1 cellular context compared by ENCODE assay signal in genomic region chr3:49856181-49857005, GRCh38.
TF ChIP-seq lines count a peak whose summit lies in the region.

A gene with protein sequence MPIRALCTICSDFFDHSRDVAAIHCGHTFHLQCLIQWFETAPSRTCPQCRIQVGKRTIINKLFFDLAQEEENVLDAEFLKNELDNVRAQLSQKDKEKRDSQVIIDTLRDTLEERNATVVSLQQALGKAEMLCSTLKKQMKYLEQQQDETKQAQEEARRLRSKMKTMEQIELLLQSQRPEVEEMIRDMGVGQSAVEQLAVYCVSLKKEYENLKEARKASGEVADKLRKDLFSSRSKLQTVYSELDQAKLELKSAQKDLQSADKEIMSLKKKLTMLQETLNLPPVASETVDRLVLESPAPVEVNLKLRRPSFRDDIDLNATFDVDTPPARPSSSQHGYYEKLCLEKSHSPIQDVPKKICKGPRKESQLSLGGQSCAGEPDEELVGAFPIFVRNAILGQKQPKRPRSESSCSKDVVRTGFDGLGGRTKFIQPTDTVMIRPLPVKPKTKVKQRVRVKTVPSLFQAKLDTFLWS (minus strand): TSS chr3:49856564. CDS start chr3:49856453, 111 bp downstream.

TF ChIP-seq in HepG2, 621 proteins besides CTCF, POLR2A, EP300 and RAD21 (continued from another document and continues in another):
- peak; percentile 83; the same call in 1 of the 2 replicates for TF ChIP-seq IRF2 (CRISPR knock-in tag; IDR thresholded peaks at IDR 0.05)
- TF ChIP-seq FOSL2 (CRISPR knock-in tag; IDR thresholded peaks at IDR 0.05): no peak; the same call in 1 of the 2 replicates
- TF ChIP-seq NFIC (IDR thresholded peaks at IDR 0.05; ENCODE audit: low read length): 0 out of 2 replicates have a peak, but pooled peaks have one; percentile 18
- TF ChIP-seq, protein P1, sequence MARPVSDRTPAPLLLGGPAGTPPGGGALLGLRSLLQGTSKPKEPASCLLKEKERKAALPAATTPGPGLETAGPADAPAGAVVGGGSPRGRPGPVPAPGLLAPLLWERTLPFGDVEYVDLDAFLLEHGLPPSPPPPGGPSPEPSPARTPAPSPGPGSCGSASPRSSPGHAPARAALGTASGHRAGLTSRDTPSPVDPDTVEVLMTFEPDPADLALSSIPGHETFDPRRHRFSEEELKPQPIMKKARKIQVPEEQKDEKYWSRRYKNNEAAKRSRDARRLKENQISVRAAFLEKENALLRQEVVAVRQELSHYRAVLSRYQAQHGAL (CRISPR knock-in tag; IDR thresholded peaks at IDR 0.05; ENCODE audit: not compliant biosample characterization): peak; percentile 79
- no peak for TF ChIP-seq ZNF335 (CRISPR knock-in tag; IDR thresholded peaks at IDR 0.05)
- no peak for TF ChIP-seq BRD4 (CRISPR knock-in tag; IDR thresholded peaks at IDR 0.05)
- no peak for TF ChIP-seq ATRX (CRISPR knock-in tag; IDR thresholded peaks at IDR 0.05; ENCODE audit: borderline replicate concordance)
- no peak for TF ChIP-seq FOXC1 (CRISPR knock-in tag; IDR thresholded peaks at IDR 0.05; ENCODE audit: borderline replicate concordance)
- no peak for TF ChIP-seq ZSCAN22 (CRISPR knock-in tag; IDR thresholded peaks at IDR 0.05)
- 0 out of 2 replicates have a peak, but pooled peaks have one; percentile 26 for TF ChIP-seq ZNF263 (CRISPR knock-in tag; IDR thresholded peaks at IDR 0.05)
- TF ChIP-seq ASH2L (IDR thresholded peaks at IDR 0.05; ENCODE audit: insufficient read length, low read depth, low read length): peak; percentile 65
- no peak for TF ChIP-seq ADNP (CRISPR knock-in tag; IDR thresholded peaks at IDR 0.05)
- TF ChIP-seq ZZZ3 (CRISPR knock-in tag; IDR thresholded peaks at IDR 0.05; ENCODE audit: borderline replicate concordance): no peak; the same call in 1 of the 2 replicates
- no peak for TF ChIP-seq ZNF224 (CRISPR knock-in tag; IDR thresholded peaks at IDR 0.05)
- TF ChIP-seq GABPB1 (CRISPR knock-in tag; IDR thresholded peaks at IDR 0.05): peak; percentile 99
- no peak for TF ChIP-seq CENPX (CRISPR knock-in tag; IDR thresholded peaks at IDR 0.05)
- TF ChIP-seq HOXA5 (CRISPR knock-in tag; IDR thresholded peaks at IDR 0.05): no peak
- TF ChIP-seq, protein P2, sequence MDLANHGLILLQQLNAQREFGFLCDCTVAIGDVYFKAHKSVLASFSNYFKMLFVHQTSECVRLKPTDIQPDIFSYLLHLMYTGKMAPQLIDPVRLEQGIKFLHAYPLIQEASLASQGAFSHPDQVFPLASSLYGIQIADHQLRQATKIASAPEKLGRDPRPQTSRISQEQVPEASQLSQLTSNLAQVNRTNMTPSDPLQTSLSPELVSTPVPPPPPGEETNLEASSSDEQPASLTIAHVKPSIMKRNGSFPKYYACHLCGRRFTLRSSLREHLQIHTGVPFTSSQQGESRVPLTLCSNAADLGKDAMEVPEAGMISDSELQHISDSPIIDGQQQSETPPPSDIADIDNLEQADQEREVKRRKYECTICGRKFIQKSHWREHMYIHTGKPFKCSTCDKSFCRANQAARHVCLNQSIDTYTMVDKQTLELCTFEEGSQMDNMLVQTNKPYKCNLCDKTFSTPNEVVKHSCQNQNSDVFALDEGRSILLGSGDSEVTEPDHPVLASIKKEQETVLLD (CRISPR knock-in tag; IDR thresholded peaks at IDR 0.05; ENCODE audit: low read depth): no peak
- no peak for TF ChIP-seq SNAPC2 (CRISPR knock-in tag; IDR thresholded peaks at IDR 0.05)
- TF ChIP-seq ZFP41 (CRISPR knock-in tag; IDR thresholded peaks at IDR 0.05; ENCODE audit: borderline replicate concordance): no peak
- no peak for TF ChIP-seq SNAPC5 (CRISPR knock-in tag; IDR thresholded peaks at IDR 0.05; ENCODE audit: borderline replicate concordance)
- TF ChIP-seq, protein P3, sequence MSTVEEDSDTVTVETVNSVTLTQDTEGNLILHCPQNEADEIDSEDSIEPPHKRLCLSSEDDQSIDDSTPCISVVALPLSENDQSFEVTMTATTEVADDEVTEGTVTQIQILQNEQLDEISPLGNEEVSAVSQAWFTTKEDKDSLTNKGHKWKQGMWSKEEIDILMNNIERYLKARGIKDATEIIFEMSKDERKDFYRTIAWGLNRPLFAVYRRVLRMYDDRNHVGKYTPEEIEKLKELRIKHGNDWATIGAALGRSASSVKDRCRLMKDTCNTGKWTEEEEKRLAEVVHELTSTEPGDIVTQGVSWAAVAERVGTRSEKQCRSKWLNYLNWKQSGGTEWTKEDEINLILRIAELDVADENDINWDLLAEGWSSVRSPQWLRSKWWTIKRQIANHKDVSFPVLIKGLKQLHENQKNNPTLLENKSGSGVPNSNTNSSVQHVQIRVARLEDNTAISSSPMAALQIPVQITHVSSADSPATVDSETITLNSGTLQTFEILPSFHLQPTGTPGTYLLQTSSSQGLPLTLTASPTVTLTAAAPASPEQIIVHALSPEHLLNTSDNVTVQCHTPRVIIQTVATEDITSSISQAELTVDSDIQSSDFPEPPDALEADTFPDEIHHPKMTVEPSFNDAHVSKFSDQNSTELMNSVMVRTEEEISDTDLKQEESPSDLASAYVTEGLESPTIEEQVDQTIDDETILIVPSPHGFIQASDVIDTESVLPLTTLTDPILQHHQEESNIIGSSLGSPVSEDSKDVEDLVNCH (CRISPR knock-in tag; IDR thresholded peaks at IDR 0.05): no peak
- TF ChIP-seq ZNF607 (CRISPR knock-in tag; IDR thresholded peaks at IDR 0.05; ENCODE audit: borderline replicate concordance): peak; percentile 91
- TF ChIP-seq TIGD3 (CRISPR knock-in tag; IDR thresholded peaks at IDR 0.05; ENCODE audit: borderline replicate concordance): 0 out of 2 replicates have a peak, but pooled peaks have one; percentile 27
- no peak for TF ChIP-seq ZNF674 (CRISPR knock-in tag; IDR thresholded peaks at IDR 0.05; ENCODE audit: low read depth)
- TF ChIP-seq, protein P4, sequence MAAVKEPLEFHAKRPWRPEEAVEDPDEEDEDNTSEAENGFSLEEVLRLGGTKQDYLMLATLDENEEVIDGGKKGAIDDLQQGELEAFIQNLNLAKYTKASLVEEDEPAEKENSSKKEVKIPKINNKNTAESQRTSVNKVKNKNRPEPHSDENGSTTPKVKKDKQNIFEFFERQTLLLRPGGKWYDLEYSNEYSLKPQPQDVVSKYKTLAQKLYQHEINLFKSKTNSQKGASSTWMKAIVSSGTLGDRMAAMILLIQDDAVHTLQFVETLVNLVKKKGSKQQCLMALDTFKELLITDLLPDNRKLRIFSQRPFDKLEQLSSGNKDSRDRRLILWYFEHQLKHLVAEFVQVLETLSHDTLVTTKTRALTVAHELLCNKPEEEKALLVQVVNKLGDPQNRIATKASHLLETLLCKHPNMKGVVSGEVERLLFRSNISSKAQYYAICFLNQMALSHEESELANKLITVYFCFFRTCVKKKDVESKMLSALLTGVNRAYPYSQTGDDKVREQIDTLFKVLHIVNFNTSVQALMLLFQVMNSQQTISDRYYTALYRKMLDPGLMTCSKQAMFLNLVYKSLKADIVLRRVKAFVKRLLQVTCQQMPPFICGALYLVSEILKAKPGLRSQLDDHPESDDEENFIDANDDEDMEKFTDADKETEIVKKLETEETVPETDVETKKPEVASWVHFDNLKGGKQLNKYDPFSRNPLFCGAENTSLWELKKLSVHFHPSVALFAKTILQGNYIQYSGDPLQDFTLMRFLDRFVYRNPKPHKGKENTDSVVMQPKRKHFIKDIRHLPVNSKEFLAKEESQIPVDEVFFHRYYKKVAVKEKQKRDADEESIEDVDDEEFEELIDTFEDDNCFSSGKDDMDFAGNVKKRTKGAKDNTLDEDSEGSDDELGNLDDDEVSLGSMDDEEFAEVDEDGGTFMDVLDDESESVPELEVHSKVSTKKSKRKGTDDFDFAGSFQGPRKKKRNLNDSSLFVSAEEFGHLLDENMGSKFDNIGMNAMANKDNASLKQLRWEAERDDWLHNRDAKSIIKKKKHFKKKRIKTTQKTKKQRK (IDR thresholded peaks at IDR 0.05; ENCODE audit: low read length): no peak
- peak; percentile 84; the same call in 1 of the 2 replicates for TF ChIP-seq MAX (IDR thresholded peaks at IDR 0.05)
- TF ChIP-seq SIX4 (CRISPR knock-in tag; IDR thresholded peaks at IDR 0.05): no peak
- 0 out of 2 replicates have a peak, but pooled peaks have one; percentile 84 for TF ChIP-seq ZNF253 (CRISPR knock-in tag; IDR thresholded peaks at IDR 0.05; ENCODE audit: borderline replicate concordance)
- TF ChIP-seq TBX2 (CRISPR knock-in tag; IDR thresholded peaks at IDR 0.05; ENCODE audit: borderline replicate concordance): peak; percentile 56; the same call in 1 of the 2 replicates
- TF ChIP-seq PCBP1 (IDR thresholded peaks at IDR 0.05; ENCODE audit: borderline replicate concordance, low read depth, low read length): peak; percentile 84; the same call in 1 of the 2 replicates
- no peak for TF ChIP-seq ZSCAN25 (CRISPR knock-in tag; IDR thresholded peaks at IDR 0.05)
- TF ChIP-seq ZFP62 (CRISPR knock-in tag; IDR thresholded peaks at IDR 0.05): no peak
- TF ChIP-seq ZNF205 (CRISPR knock-in tag; IDR thresholded peaks at IDR 0.05): peak; percentile 40; the same call in 1 of the 2 replicates
- no peak for TF ChIP-seq ZNF597 (CRISPR knock-in tag; IDR thresholded peaks at IDR 0.05)
- peak; percentile 97 for TF ChIP-seq SP4 (CRISPR knock-in tag; IDR thresholded peaks at IDR 0.05)
- TF ChIP-seq, protein P5, sequence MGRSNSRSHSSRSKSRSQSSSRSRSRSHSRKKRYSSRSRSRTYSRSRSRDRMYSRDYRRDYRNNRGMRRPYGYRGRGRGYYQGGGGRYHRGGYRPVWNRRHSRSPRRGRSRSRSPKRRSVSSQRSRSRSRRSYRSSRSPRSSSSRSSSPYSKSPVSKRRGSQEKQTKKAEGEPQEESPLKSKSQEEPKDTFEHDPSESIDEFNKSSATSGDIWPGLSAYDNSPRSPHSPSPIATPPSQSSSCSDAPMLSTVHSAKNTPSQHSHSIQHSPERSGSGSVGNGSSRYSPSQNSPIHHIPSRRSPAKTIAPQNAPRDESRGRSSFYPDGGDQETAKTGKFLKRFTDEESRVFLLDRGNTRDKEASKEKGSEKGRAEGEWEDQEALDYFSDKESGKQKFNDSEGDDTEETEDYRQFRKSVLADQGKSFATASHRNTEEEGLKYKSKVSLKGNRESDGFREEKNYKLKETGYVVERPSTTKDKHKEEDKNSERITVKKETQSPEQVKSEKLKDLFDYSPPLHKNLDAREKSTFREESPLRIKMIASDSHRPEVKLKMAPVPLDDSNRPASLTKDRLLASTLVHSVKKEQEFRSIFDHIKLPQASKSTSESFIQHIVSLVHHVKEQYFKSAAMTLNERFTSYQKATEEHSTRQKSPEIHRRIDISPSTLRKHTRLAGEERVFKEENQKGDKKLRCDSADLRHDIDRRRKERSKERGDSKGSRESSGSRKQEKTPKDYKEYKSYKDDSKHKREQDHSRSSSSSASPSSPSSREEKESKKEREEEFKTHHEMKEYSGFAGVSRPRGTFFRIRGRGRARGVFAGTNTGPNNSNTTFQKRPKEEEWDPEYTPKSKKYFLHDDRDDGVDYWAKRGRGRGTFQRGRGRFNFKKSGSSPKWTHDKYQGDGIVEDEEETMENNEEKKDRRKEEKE (IDR thresholded peaks at IDR 0.05): no peak
- TF ChIP-seq PHF20 (CRISPR knock-in tag; IDR thresholded peaks at IDR 0.05): peak; percentile 86
- TF ChIP-seq ZSCAN31 (CRISPR knock-in tag; IDR thresholded peaks at IDR 0.05; ENCODE audit: low read depth): 0 out of 2 replicates have a peak, but pooled peaks have one; percentile 44
- no peak for TF ChIP-seq MEIS1 (CRISPR knock-in tag; IDR thresholded peaks at IDR 0.05; ENCODE audit: borderline replicate concordance)
- no peak for TF ChIP-seq ZNF3 (CRISPR knock-in tag; IDR thresholded peaks at IDR 0.05)
- TF ChIP-seq CCAR2 (optimal IDR thresholded peaks at IDR 0.05; ENCODE audit: low read depth, low read length): no peak
- no peak for TF ChIP-seq ZNF543 (CRISPR knock-in tag; IDR thresholded peaks at IDR 0.05)
- peak; percentile 79 for TF ChIP-seq HDAC2 (CRISPR knock-in tag; IDR thresholded peaks at IDR 0.05)
- TF ChIP-seq KDM6A (CRISPR knock-in tag; IDR thresholded peaks at IDR 0.05; ENCODE audit: low read depth): no peak
- no peak; the same call in 1 of the 2 replicates for TF ChIP-seq SRF (IDR thresholded peaks at IDR 0.05; ENCODE audit: low read depth, low read length)
- TF ChIP-seq HNRNPUL1 (IDR thresholded peaks at IDR 0.05; ENCODE audit: low read depth, low read length): no peak
- TF ChIP-seq STAT6 (CRISPR knock-in tag; IDR thresholded peaks at IDR 0.05; ENCODE audit: borderline replicate concordance): no peak
